Comparison of ENCODE assay signal across 6 cellular contexts in the genomic region with DNA sequence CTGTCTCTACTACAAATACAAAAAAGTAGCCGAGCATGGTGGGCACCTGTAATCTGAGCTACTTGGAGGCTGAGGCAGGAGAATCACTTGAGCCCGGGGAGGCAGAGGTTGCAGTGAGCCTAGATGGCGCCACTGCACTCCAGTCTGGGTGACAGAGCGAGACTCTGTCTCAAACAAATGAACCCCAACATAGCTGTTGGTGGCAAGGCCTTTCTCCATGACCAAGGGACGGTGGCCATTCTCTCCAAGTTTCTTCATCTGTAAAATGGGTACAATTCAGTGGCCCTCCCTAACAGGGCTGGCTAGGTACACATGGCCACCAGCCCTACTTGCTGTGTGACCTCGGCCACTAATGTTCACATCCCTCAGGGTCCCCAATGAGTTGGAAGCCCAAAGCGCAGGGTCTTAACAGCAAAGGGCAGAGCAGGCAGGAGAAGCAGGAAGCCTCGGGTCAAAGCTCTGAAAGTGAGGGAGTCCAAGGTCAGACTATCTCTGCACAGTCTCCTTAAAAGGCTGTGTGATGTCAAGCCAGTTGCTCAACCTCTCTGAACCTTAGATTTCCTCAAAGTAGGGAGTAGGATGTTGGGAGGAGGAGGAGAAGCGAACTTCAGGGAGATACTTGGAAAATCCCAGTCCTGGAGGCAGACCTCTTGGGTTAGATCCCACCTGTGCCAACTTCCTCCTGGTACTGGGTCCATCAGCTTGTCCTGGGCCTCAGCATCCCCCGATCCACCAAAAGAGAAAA. TPM values are rescaled to one million over a fixed set of nuclear protein-coding genes. Genes with fewer than 3 reads are reported as not detected.
A peak's percentile ranks its signal among the peaks of the same experiment; 100 is the strongest.
DNase-seq lines count a peak whose midpoint lies in the region; ATAC-seq and TF ChIP-seq lines count a peak whose summit lies in the region.

No MANE protein-coding gene starts in this region.

- H3K36me3 Mint-ChIP-seq in progenitor cell of endocrine pancreas (ENCODE audit: insufficient read depth) = peaks cover 10% of the 10 kb centered on the region

- H3K9ac ChIP-seq in colonic mucosa (ENCODE audit: low read depth in 2 of 2, low read length in 2 of 2) = peak overlapping the region; percentile 99 to 100

- intact Hi-C loops in heart left ventricle (cut with DNase I) = loop anchor here (1.0 to 10.0 kb wide), 8 partner anchors 45 to 134 kb away; partner anchors contain the start of genes LSM4 (in 5 of the 10), GDF15 (in 1 of the 10), LRRC25 (in 1 of the 10) and RAB3A (in 1 of the 10)
- intact Hi-C loops in Right ventricle myocardium superior (cut with DNase I) = loop anchor here (5.0 kb wide), 1 partner anchor 134 kb away; no protein-coding TSS in a partner anchor
- intact Hi-C loops in colonic mucosa (cut with DNase I) = loop anchor here (2.0 kb wide), 1 partner anchor 48 kb away; no protein-coding TSS in a partner anchor

- no peak for ATAC-seq in heart left ventricle
- ATAC-seq in Right ventricle myocardium superior (ENCODE audit: poor library complexity) = no peak
- no peak for ATAC-seq in GM21360 (IDR thresholded peaks at IDR 0.05; ENCODE audit: unreplicated experiment)

- H3K36me3 ChIP-seq in heart left ventricle (peaks cover 3 to 34% (median 14%) of the 10 kb centered on the region in 9 donors), colonic mucosa (peaks cover 3% of the 10 kb centered on the region)

- no peaks in the 10 kb centered on the region for H3K9me3 ChIP-seq in heart left ventricle
- no peaks in the 10 kb centered on the region for H3K9me3 ChIP-seq in colonic mucosa

- H3K27me3 ChIP-seq in heart left ventricle = no peaks in the 10 kb centered on the region
- H3K27me3 ChIP-seq in colonic mucosa = no peaks in the 10 kb centered on the region

- peak overlapping the region; percentile 63 to 100 (median 92) for H3K4me3 ChIP-seq in heart left ventricle
- peak overlapping the region; percentile 83 for H3K4me3 ChIP-seq in colonic mucosa

- 59 to 72% (median 66%) methylated on average over 8 to 10 of the region's 10 CpGs for WGBS in heart left ventricle, 4 donors

- H3K4me1 ChIP-seq in heart left ventricle (peaks cover 17 to 71% (median 53%) of the 10 kb centered on the region in 12 donors), colonic mucosa (peaks cover 28% of the 10 kb centered on the region)

- no peaks in the 10 kb centered on the region for H3K9me3 Mint-ChIP-seq in progenitor cell of endocrine pancreas (ENCODE audit: low read depth)

- peak in 3 of 12 donors; percentile 19 to 26 (median 21) for TF ChIP-seq CTCF in heart left ventricle (IDR thresholded peaks at IDR 0.05)
- no peak for TF ChIP-seq CTCF in colonic mucosa (IDR thresholded peaks at IDR 0.05)
- peak; percentile 48 for TF ChIP-seq CTCF in progenitor cell of endocrine pancreas (IDR thresholded peaks at IDR 0.05; ENCODE audit: unreplicated experiment)

- H3K27ac ChIP-seq in heart left ventricle (peak overlapping the region in 11 of 12 donors; percentile 95 to 100 (median 99)), colonic mucosa (peak overlapping the region; percentile 97)

- H3K4me1 Mint-ChIP-seq in progenitor cell of endocrine pancreas (ENCODE audit: low read depth) = peaks cover 11% of the 10 kb centered on the region

- DNase-seq in heart left ventricle = no peak
- no peak for DNase-seq in Right ventricle myocardium superior
- DNase-seq in colonic mucosa = peak; percentile 43
- DNase-seq in progenitor cell of endocrine pancreas (ENCODE audit: low spot score, unreplicated experiment) = no peak
- DNase-seq in NCI-H1694 treated with DMSO at 0.1 percent for 48 hours (lab: John Stamatoyannopoulos, UW) = no peak

- no peak for TF ChIP-seq POLR2A in heart left ventricle (IDR thresholded peaks at IDR 0.05)

- H3K27ac Mint-ChIP-seq in progenitor cell of endocrine pancreas = peak overlapping the region; percentile 100

- H3K4me3 Mint-ChIP-seq in progenitor cell of endocrine pancreas (ENCODE audit: low read depth) = peak overlapping the region; percentile 98

- H3K27me3 Mint-ChIP-seq in progenitor cell of endocrine pancreas = no peaks in the 10 kb centered on the region

RNA-seq across cellular contexts. Expression of gene JUND, which starts 2.7 kb away (rescaled TPM):
- total RNA-seq in heart left ventricle = 100 to 1,000 TPM in 7 of 9 donors, 10 to 100 TPM in 2; 80.2 to 352 (median 137) TPM
- polyA plus RNA-seq in heart left ventricle = 100 to 1,000 TPM; 114 to 236 TPM
- 107 TPM for total RNA-seq in Right ventricle myocardium superior
- 100 to 1,000 TPM; 177 to 418 TPM for total RNA-seq in colonic mucosa
- total RNA-seq in progenitor cell of endocrine pancreas = 158 and 168 TPM in 2 replicates

RNA-seq across cellular contexts. Expression of gene IQCN, which starts 4.4 kb away (rescaled TPM):
- 1 to 10 TPM in 4 of 9 donors, under 1 TPM in 5; 0.24 to 2.4 (median 0.75) TPM for total RNA-seq in heart left ventricle
- polyA plus RNA-seq in heart left ventricle = 1 to 10 TPM in 1 of 2 donors, under 1 TPM in 1; 0.28 to 2.8 TPM
- 0.35 TPM for total RNA-seq in Right ventricle myocardium superior
- total RNA-seq in colonic mucosa = 1 to 10 TPM; 1.7 to 3.0 TPM
- 10.5 and 10.9 TPM in 2 replicates for total RNA-seq in progenitor cell of endocrine pancreas

RNA-seq across cellular contexts. Expression of gene LSM4, which starts 44.2 kb away (rescaled TPM):
- total RNA-seq in heart left ventricle (100 to 1,000 TPM in 5 of 9 donors, 10 to 100 TPM in 4; 65.8 to 167 (median 101) TPM), Right ventricle myocardium superior (103 TPM), colonic mucosa (100 to 1,000 TPM; 128 to 308 TPM), progenitor cell of endocrine pancreas (150 and 154 TPM in 2 replicates)
- 100 to 1,000 TPM; 127 to 171 TPM for polyA plus RNA-seq in heart left ventricle

RNA-seq across cellular contexts. Expression of gene PDE4C, which starts 52.5 kb away (rescaled TPM):
- 1 to 10 TPM in 5 of 9 donors, under 1 TPM in 3, not detected in 1; 0.16 to 3.6 (median 1.1) TPM for total RNA-seq in heart left ventricle
- polyA plus RNA-seq in heart left ventricle = 1 to 10 TPM in 1 of 2 donors, under 1 TPM in 1; 0.82 to 4.6 TPM
- 1.8 TPM for total RNA-seq in Right ventricle myocardium superior
- total RNA-seq in colonic mucosa = 1 to 10 TPM; 2.1 TPM
- 0.53 and 1.6 TPM in 2 replicates for total RNA-seq in progenitor cell of endocrine pancreas
